ENCODE assay signal across 9 cellular contexts in genomic region chr5:72328172-72328571, GRCh38. TPM values are rescaled to one million over a fixed set of nuclear protein-coding genes. Genes with fewer than 3 reads are reported as not detected.
DNase-seq lines count a peak whose midpoint lies in the region; TF ChIP-seq lines count a peak whose summit lies in the region.
"Had no signal": no experiment of that assay in that cellular context is flagged by ENCODE, and none has a peak within 500 bp of the region (broad histone marks: within the 10 kb centered on the region; RNA-seq: fewer than 3 reads in every experiment).

No MANE protein-coding gene starts in this region.

- CTCF ChIA-PET in HEK293 (lab: Yijun Ruan, JAX), result interaction anchor here (0.6 kb wide), 1 partner anchor 372 kb away, joined by 4 read pairs; no protein-coding TSS in a partner anchor

- no peaks in the 10 kb centered on the region for H3K4me1 ChIP-seq in HEK293 (ENCODE audit: control insufficient read depth, insufficient read depth, low read length)
- H3K4me1 ChIP-seq in tibial artery, result peaks cover 0 to 3% (median 0%) of the 10 kb centered on the region in 4 donors
- H3K4me1 ChIP-seq: BLaER1 treated with 17β-estradiol and CSF1 and Interleukin-3, amounts not matched to agents 10 nM and 100 nM had no signal

- intact Hi-C loops in tibial artery (cut with DNase I; ENCODE audit: low total_unique reads), result no loop called here

- H3K27ac ChIP-seq in HEK293 (ENCODE audit: extremely low read depth, low read depth, low read length) (no peak overlapping the region), tibial artery (no peak overlapping the region)
- H3K27ac ChIP-seq: BLaER1 treated with 17β-estradiol and CSF1 and Interleukin-3, amounts not matched to agents 10 nM and 100 nM had no signal

- H3K36me3 ChIP-seq in HEK293 (ENCODE audit: control insufficient read depth in 2 of 2, insufficient read depth in 1 of 2, low read length in 2 of 2) (peaks cover 24 to 87% of the 10 kb centered on the region in 2 experiments), tibial artery (peaks cover 20 to 61% (median 24%) of the 10 kb centered on the region in 3 donors)

- H3K27me3 ChIP-seq in tibial artery, result no peaks in the 10 kb centered on the region
- H3K27me3 ChIP-seq: BLaER1 treated with 17β-estradiol and CSF1 and Interleukin-3, amounts not matched to agents 10 nM and 100 nM had no signal

- H3K4me3 ChIP-seq in HEK293 (ENCODE audit: low read depth, low read length), result no peak overlapping the region
- no peak overlapping the region for H3K4me3 ChIP-seq in tibial artery
- H3K4me3 ChIP-seq: BLaER1 treated with 17β-estradiol and CSF1 and Interleukin-3, amounts not matched to agents 10 nM and 100 nM had no signal

- peak; percentile 62 for DNase-seq in A172 (ENCODE audit: low spot score)
- DNase-seq in SHP77 (lab: John Stamatoyannopoulos, UW), result peak; percentile 9 to 54
- peak; percentile 87 for DNase-seq in glomerular visceral epithelial cell (ENCODE audit: extremely low spot score)
- no peak for DNase-seq in tibial artery
- no peak for DNase-seq in T1000 (lab: John Stamatoyannopoulos, UW)
- no peak for DNase-seq in NCI-H1930 (lab: John Stamatoyannopoulos, UW)
- no peak for DNase-seq in RPMI8226

- POLR2A ChIA-PET in HEK293 (lab: Yijun Ruan, JAX), result interaction anchor here (2.0 kb wide), 1 partner anchor 8 kb away, joined by 6 read pairs; the partner anchor contains the start of genes MRPS27 and PTCD2

- no peaks in the 10 kb centered on the region for H3K9me3 ChIP-seq in HEK293 (ENCODE audit: control insufficient read depth, insufficient read depth, low read depth, low read length)
- H3K9me3 ChIP-seq in tibial artery, result no peaks in the 10 kb centered on the region
- H3K9me3 ChIP-seq: BLaER1 treated with 17β-estradiol and CSF1 and Interleukin-3, amounts not matched to agents 10 nM and 100 nM had no signal

- 0 out of 2 replicates have a peak, but pooled peaks have one; percentile 8 for TF ChIP-seq CTCF in HEK293 (tag by site-specific recombination; IDR thresholded peaks at IDR 0.05)
- no peak for TF ChIP-seq CTCF in tibial artery (IDR thresholded peaks at IDR 0.05)

TF ChIP-seq in HEK293, 187 proteins besides CTCF, POLR2A, EP300 and RAD21:
- no peak for TF ChIP-seq ZNF132 (tag by site-specific recombination; IDR thresholded peaks at IDR 0.05; ENCODE audit: borderline replicate concordance)
- TF ChIP-seq ZBTB17 (tag by site-specific recombination; IDR thresholded peaks at IDR 0.05), result peak; percentile 69
- 0 out of 2 replicates have a peak, but pooled peaks have one; percentile 18 for TF ChIP-seq SCRT2 (tag by site-specific recombination; IDR thresholded peaks at IDR 0.05)
- TF ChIP-seq, protein P1, sequence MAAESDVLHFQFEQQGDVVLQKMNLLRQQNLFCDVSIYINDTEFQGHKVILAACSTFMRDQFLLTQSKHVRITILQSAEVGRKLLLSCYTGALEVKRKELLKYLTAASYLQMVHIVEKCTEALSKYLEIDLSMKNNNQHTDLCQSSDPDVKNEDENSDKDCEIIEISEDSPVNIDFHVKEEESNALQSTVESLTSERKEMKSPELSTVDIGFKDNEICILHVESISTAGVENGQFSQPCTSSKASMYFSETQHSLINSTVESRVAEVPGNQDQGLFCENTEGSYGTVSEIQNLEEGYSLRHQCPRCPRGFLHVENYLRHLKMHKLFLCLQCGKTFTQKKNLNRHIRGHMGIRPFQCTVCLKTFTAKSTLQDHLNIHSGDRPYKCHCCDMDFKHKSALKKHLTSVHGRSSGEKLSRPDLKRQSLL (tag by site-specific recombination; IDR thresholded peaks at IDR 0.05), result peak; percentile 64; the same call in 1 of the 2 replicates
- TF ChIP-seq, protein P2, sequence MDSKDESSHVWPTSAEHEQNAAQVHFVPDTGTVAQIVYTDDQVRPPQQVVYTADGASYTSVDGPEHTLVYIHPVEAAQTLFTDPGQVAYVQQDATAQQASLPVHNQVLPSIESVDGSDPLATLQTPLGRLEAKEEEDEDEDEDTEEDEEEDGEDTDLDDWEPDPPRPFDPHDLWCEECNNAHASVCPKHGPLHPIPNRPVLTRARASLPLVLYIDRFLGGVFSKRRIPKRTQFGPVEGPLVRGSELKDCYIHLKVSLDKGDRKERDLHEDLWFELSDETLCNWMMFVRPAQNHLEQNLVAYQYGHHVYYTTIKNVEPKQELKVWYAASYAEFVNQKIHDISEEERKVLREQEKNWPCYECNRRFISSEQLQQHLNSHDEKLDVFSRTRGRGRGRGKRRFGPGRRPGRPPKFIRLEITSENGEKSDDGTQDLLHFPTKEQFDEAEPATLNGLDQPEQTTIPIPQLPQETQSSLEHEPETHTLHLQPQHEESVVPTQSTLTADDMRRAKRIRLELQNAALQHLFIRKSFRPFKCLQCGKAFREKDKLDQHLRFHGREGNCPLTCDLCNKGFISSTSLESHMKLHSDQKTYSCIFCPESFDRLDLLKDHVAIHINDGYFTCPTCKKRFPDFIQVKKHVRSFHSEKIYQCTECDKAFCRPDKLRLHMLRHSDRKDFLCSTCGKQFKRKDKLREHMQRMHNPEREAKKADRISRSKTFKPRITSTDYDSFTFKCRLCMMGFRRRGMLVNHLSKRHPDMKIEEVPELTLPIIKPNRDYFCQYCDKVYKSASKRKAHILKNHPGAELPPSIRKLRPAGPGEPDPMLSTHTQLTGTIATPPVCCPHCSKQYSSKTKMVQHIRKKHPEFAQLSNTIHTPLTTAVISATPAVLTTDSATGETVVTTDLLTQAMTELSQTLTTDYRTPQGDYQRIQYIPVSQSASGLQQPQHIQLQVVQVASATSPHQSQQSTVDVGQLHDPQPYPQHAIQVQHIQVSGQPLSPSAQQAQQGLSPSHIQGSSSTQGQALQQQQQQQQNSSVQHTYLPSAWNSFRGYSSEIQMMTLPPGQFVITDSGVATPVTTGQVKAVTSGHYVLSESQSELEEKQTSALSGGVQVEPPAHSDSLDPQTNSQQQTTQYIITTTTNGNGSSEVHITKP (tag by site-specific recombination; IDR thresholded peaks at IDR 0.05), result peak; percentile 98
- TF ChIP-seq ZSCAN23 (tag by site-specific recombination; IDR thresholded peaks at IDR 0.05), result no peak
- peak; percentile 52 for TF ChIP-seq ZNF335 (tag by site-specific recombination; conservative IDR thresholded peaks at IDR 0.05)

RNA-seq across cellular contexts. Expression of gene PTCD2, which starts 8.0 kb away (rescaled TPM):
- 17.3 and 21.2 TPM in 2 replicates for total RNA-seq in A172 (2014; rRNA removed; shearing (Covaris generic))

RNA-seq across cellular contexts. Expression of gene MRPS27, which starts 8.1 kb away (rescaled TPM):
- total RNA-seq in A172 (2014; rRNA removed; shearing (Covaris generic)), result 84.1 and 94.9 TPM in 2 replicates

Comparison
In these comparisons a context has a peak if more than half of its experiments do, and no peak if none do; other contexts are left out.
1. DNase-seq: peak in A172 (single experiment), SHP77 (2 of 2) and glomerular visceral epithelial cell (single experiment); none in tibial artery (0 of 2), T1000 (single experiment), NCI-H1930 (0 of 2) and RPMI8226 (single experiment).